In genomic region chr12:80946591-80946990, GRCh38 we compare ENCODE assay signal across 11 cellular contexts. TPM values are rescaled to one million over a fixed set of nuclear protein-coding genes. Genes with fewer than 3 reads are reported as not detected.
DNase-seq lines count a peak whose midpoint lies in the region; ATAC-seq, FAIRE-seq and TF ChIP-seq lines count a peak whose summit lies in the region.
"Had no signal": no experiment of that assay in that cellular context is flagged by ENCODE, and none has a peak within 500 bp of the region (broad histone marks: within the 10 kb centered on the region; RNA-seq: fewer than 3 reads in every experiment).

No MANE protein-coding gene starts in this region.

- H3K4me3 ChIP-seq in astrocyte (ENCODE audit: insufficient read depth, low read depth, low read length) (no peak overlapping the region), Peyer's patch (no peak overlapping the region)

- DNase-seq in DMS153 treated with DMSO at 0.1 percent for 48 hours (lab: John Stamatoyannopoulos, UW; ENCODE audit: unreplicated experiment) = peak; percentile 12
- DNase-seq in DMS153 (lab: John Stamatoyannopoulos, UW) = no peak
- DNase-seq in astrocyte (ENCODE audit: low read depth) = peak; percentile 8
- DNase-seq in osteocyte (ENCODE audit: extremely low spot score, unreplicated experiment) = no peak
- no peak for DNase-seq in Peyer's patch
- DNase-seq in HUDEP-2 (lab: John Stamatoyannopoulos, UW; ENCODE audit: unreplicated experiment in 76 of 76) = no peak
- no peak for DNase-seq in T-helper 2 cell treated with Interferon-gamma antibody and Interleukin-4, amounts not matched to agents 5 μg/mL and 100 μg/mL, for 36 hours (ENCODE audit: low spot score)
- DNase-seq: activated naive CD4-positive, alpha-beta T cell; NCI-H1436; T-helper 2 cell had no signal

- no peaks in the 10 kb centered on the region for H3K4me1 Mint-ChIP-seq in astrocyte (ENCODE audit: low read depth, unreplicated experiment)
- H3K4me1 Mint-ChIP-seq in osteocyte (ENCODE audit: unreplicated experiment) = peaks cover 5% of the 10 kb centered on the region
- no peaks in the 10 kb centered on the region for H3K4me1 Mint-ChIP-seq in T-helper 2 cell treated with Interferon-gamma antibody and Interleukin-4, amounts not matched to agents 5 μg/mL and 100 μg/mL, for 36 hours (ENCODE audit: low read depth)

- H3K27ac Mint-ChIP-seq in astrocyte (ENCODE audit: unreplicated experiment) (no peak overlapping the region), osteocyte (ENCODE audit: unreplicated experiment) (no peak overlapping the region)
- H3K27ac Mint-ChIP-seq in T-helper 2 cell treated with Interferon-gamma antibody and Interleukin-4, amounts not matched to agents 5 μg/mL and 100 μg/mL, for 36 hours = no peak overlapping the region

- H3K27me3 ChIP-seq in astrocyte (ENCODE audit: insufficient read depth, low read length) (no peaks in the 10 kb centered on the region), Peyer's patch (no peaks in the 10 kb centered on the region)

- no peak for TF ChIP-seq POLR2A in Peyer's patch (IDR thresholded peaks at IDR 0.05)

- H2AFZ ChIP-seq in astrocyte (ENCODE audit: low read depth, low read length) = no peak overlapping the region

- no peak overlapping the region for H3K27ac ChIP-seq in astrocyte (ENCODE audit: low read depth, low read length)
- H3K27ac ChIP-seq in Peyer's patch = no peak overlapping the region

- H3K4me1 ChIP-seq in astrocyte (ENCODE audit: insufficient read depth, low read length) (no peaks in the 10 kb centered on the region), Peyer's patch (no peaks in the 10 kb centered on the region)

- no peaks in the 10 kb centered on the region for H3K79me2 ChIP-seq in astrocyte (ENCODE audit: insufficient read depth, low read length)

- no peaks in the 10 kb centered on the region for H3K9me3 Mint-ChIP-seq in astrocyte (ENCODE audit: unreplicated experiment)
- H3K9me3 Mint-ChIP-seq in osteocyte (ENCODE audit: unreplicated experiment) = no peaks in the 10 kb centered on the region
- H3K9me3 Mint-ChIP-seq in T-helper 2 cell treated with Interferon-gamma antibody and Interleukin-4, amounts not matched to agents 5 μg/mL and 100 μg/mL, for 36 hours = no peaks in the 10 kb centered on the region

- ATAC-seq in HG02870 (IDR thresholded peaks at IDR 0.05; ENCODE audit: unreplicated experiment) = peak; percentile 55

- H3K36me3 Mint-ChIP-seq in astrocyte (ENCODE audit: low read depth, unreplicated experiment) (no peaks in the 10 kb centered on the region), osteocyte (ENCODE audit: unreplicated experiment) (no peaks in the 10 kb centered on the region)
- H3K36me3 Mint-ChIP-seq in T-helper 2 cell treated with Interferon-gamma antibody and Interleukin-4, amounts not matched to agents 5 μg/mL and 100 μg/mL, for 36 hours (ENCODE audit: low read depth) = no peaks in the 10 kb centered on the region

- no peak overlapping the region for H3K4me2 ChIP-seq in astrocyte (ENCODE audit: low read length)

- TF ChIP-seq CTCF in astrocyte (IDR thresholded peaks at IDR 0.05; ENCODE audit: insufficient read depth, low read depth, low read length) (peak; percentile 6), osteocyte (IDR thresholded peaks at IDR 0.05) (peak; percentile 63), Peyer's patch (IDR thresholded peaks at IDR 0.05) (peak in 3 of 6 experiments; percentile 30 to 51 (median 43))

- H3K36me3 ChIP-seq in astrocyte (ENCODE audit: insufficient read depth, low read length) (no peaks in the 10 kb centered on the region), Peyer's patch (no peaks in the 10 kb centered on the region)

- no peaks in the 10 kb centered on the region for H4K20me1 ChIP-seq in astrocyte (ENCODE audit: insufficient read depth, low read length)

- no peak for FAIRE-seq in astrocyte (lab: Jason Lieb, UNC)

- H3K9me3 ChIP-seq in astrocyte (ENCODE audit: insufficient read depth, low read depth, low read length) = no peaks in the 10 kb centered on the region
- no peaks in the 10 kb centered on the region for H3K9me3 ChIP-seq in Peyer's patch

- H3K27me3 Mint-ChIP-seq in astrocyte (ENCODE audit: low read depth, unreplicated experiment) (no peaks in the 10 kb centered on the region), osteocyte (ENCODE audit: unreplicated experiment) (no peaks in the 10 kb centered on the region)
- H3K27me3 Mint-ChIP-seq in T-helper 2 cell treated with Interferon-gamma antibody and Interleukin-4, amounts not matched to agents 5 μg/mL and 100 μg/mL, for 36 hours (ENCODE audit: low read depth) = no peaks in the 10 kb centered on the region

- H3K9ac ChIP-seq in astrocyte (ENCODE audit: low read length) = no peak overlapping the region

- H3K4me3 Mint-ChIP-seq in astrocyte (ENCODE audit: unreplicated experiment) (no peak overlapping the region), osteocyte (ENCODE audit: unreplicated experiment) (no peak overlapping the region)
- H3K4me3 Mint-ChIP-seq in T-helper 2 cell treated with Interferon-gamma antibody and Interleukin-4, amounts not matched to agents 5 μg/mL and 100 μg/mL, for 36 hours = no peak overlapping the region

RNA-seq across cellular contexts. Expression of gene LIN7A, which starts 8.9 kb away (rescaled TPM):
- total RNA-seq in astrocyte = 1.6 and 2.2 TPM in 2 replicates
- total RNA-seq in osteocyte = 26.7 and 27.7 TPM in 2 replicates
- 10 to 100 TPM in 3 of 4 donors, 1 to 10 TPM in 1; 5.0 to 28.2 (median 20.7) TPM for total RNA-seq in Peyer's patch

Comparison
In these comparisons a context has a peak if more than half of its experiments do, and no peak if none do; other contexts are left out.
1. DNase-seq: peak in DMS153 treated with DMSO at 0.1 percent for 48 hours (single experiment) and astrocyte (single experiment); none in DMS153 (single experiment), osteocyte (single experiment), Peyer's patch (0 of 3), HUDEP-2 (0 of 76) and T-helper 2 cell treated with Interferon-gamma antibody and Interleukin-4, amounts not matched to agents 5 μg/mL and 100 μg/mL, for 36 hours (single experiment).